ENCODE assay signal across 8 cellular contexts in the genomic region with DNA sequence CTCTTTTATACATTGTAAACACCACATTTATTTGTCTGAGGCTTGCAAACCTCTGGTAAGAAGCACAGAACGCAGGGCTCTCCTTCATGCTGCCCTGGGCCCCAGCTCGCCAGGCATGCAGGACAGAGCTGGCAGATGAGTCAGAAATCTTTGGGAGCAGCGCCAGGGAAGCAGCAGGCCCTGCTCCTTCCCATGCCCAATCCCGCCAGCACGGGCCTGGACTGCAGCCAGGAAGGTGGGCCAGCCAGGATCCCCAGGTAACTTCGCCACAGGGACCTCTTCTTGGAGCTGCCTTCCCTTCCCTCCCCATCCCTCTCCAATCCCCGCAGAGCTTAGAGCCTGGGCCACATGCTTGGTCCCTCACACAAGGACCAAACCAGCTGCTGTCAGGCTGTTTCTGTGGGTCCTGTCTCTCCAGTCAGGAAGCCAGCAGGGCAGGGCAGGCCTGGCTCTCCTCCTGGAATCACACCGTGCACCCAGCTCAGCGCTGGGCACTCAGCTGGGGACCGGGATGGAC. TPM values are rescaled to one million over a fixed set of nuclear protein-coding genes. Genes with fewer than 3 reads are reported as not detected.
DNase-seq lines count a peak whose midpoint lies in the region; ATAC-seq lines count a peak whose summit lies in the region.
"Had no signal": no experiment of that assay in that cellular context is flagged by ENCODE, and none has a peak within 500 bp of the region (broad histone marks: within the 10 kb centered on the region; RNA-seq: fewer than 3 reads in every experiment).

No MANE protein-coding gene starts in this region.

- H3K4me3 Mint-ChIP-seq in activated naive CD8-positive, alpha-beta T cell treated with anti-CD3 and anti-CD28 coated beads, Interleukin-2, amount 50 U/mL, for 24 hours: no peak overlapping the region

- H3K36me3 Mint-ChIP-seq in activated naive CD8-positive, alpha-beta T cell treated with anti-CD3 and anti-CD28 coated beads, Interleukin-2, amount 50 U/mL, for 24 hours (ENCODE audit: low read depth): no peaks in the 10 kb centered on the region

- peak; percentile 75 for DNase-seq in HK-2 (ENCODE audit: unreplicated experiment)
- no peak for DNase-seq in activated naive CD8-positive, alpha-beta T cell treated with anti-CD3 and anti-CD28 coated beads, Interleukin-2, amount 50 U/mL, for 24 hours
- peak; percentile 76 for DNase-seq in left ventricle myocardium superior
- DNase-seq in stromal cell of bone marrow (ENCODE audit: low read depth): peak; percentile 72
- DNase-seq in NCI-H2107 treated with DMSO at 0.1 percent for 48 hours (lab: John Stamatoyannopoulos, UW; ENCODE audit: unreplicated experiment): no peak
- DNase-seq in NCI-H1436 treated with DMSO at 0.1 percent for 48 hours (lab: John Stamatoyannopoulos, UW): no peak
- DNase-seq: RPMI8226 had no signal

- H3K9me3 Mint-ChIP-seq in activated naive CD8-positive, alpha-beta T cell treated with anti-CD3 and anti-CD28 coated beads, Interleukin-2, amount 50 U/mL, for 24 hours: no peaks in the 10 kb centered on the region

- H3K27ac Mint-ChIP-seq in activated naive CD8-positive, alpha-beta T cell treated with anti-CD3 and anti-CD28 coated beads, Interleukin-2, amount 50 U/mL, for 24 hours: peak overlapping the region; percentile 27

- H3K27me3 Mint-ChIP-seq in activated naive CD8-positive, alpha-beta T cell treated with anti-CD3 and anti-CD28 coated beads, Interleukin-2, amount 50 U/mL, for 24 hours: peaks cover 3% of the 10 kb centered on the region

- peaks cover 52% of the 10 kb centered on the region for H3K4me1 Mint-ChIP-seq in activated naive CD8-positive, alpha-beta T cell treated with anti-CD3 and anti-CD28 coated beads, Interleukin-2, amount 50 U/mL, for 24 hours

- intact Hi-C loops in left ventricle myocardium superior (cut with micrococcal nuclease): no loop called here

- ATAC-seq in activated naive CD8-positive, alpha-beta T cell treated with anti-CD3 and anti-CD28 coated beads, Interleukin-2, amount 50 U/mL, for 24 hours: no peak
- ATAC-seq in left ventricle myocardium superior (peak; percentile 67), GM19455 (IDR thresholded peaks at IDR 0.05; ENCODE audit: unreplicated experiment) (no peak)

RNA-seq across cellular contexts. Expression of a gene that starts 8.8 kb away (rescaled TPM):
- 26.9 TPM for total RNA-seq in left ventricle myocardium superior

RNA-seq across cellular contexts. Expression of a gene that starts 11.2 kb away (rescaled TPM):
- total RNA-seq in left ventricle myocardium superior: 20.8 TPM

RNA-seq across cellular contexts. Expression of a gene that starts 57.0 kb away (rescaled TPM):
- 12.9 TPM for total RNA-seq in left ventricle myocardium superior

Comparison
In these comparisons a context has a peak if more than half of its experiments do, and no peak if none do; other contexts are left out.
1. DNase-seq: peak in HK-2 (single experiment), left ventricle myocardium superior (single experiment) and stromal cell of bone marrow (single experiment); none in activated naive CD8-positive, alpha-beta T cell treated with anti-CD3 and anti-CD28 coated beads, Interleukin-2, amount 50 U/mL, for 24 hours (single experiment), NCI-H2107 treated with DMSO at 0.1 percent for 48 hours (single experiment) and NCI-H1436 treated with DMSO at 0.1 percent for 48 hours (single experiment).